In the genomic region with DNA sequence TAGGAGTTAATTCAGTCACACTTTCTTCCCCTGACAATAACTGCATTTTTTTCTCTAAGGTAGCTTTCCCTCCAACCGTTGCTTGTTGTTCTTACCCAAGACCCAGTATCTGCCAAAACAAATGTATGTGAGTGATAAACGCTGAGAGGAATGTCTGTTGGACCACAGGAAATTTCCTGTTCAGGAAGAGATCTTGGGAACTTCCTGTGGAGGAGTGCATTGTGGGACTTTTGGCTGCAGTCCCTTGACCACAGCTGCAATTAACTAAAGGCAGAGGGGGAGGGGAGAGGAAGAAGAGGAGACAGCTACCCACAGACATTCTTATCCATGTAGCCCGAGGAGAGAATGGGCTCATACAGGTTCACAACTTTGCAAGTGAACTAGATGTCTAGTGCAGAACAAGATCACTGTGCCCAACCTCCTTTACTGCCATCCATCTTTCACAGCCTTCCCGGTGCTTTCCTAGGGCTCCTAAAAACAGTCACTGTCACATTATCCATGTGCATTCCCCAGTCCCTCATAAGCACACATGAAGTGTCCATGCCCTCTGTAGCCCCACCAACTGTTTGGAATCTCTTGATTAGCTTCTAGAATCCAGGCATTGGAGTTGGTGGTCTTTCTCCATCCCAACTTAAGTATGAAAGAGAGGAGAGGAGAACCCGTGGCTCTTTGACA, we compare ENCODE assay signal across 1 cellular context.
TF ChIP-seq lines count a peak whose summit lies in the region.

No MANE protein-coding gene starts in this region.

TF ChIP-seq in WTC11, 78 proteins besides CTCF, POLR2A, EP300 and RAD21 (continued from another document):
- TF ChIP-seq, protein P1, sequence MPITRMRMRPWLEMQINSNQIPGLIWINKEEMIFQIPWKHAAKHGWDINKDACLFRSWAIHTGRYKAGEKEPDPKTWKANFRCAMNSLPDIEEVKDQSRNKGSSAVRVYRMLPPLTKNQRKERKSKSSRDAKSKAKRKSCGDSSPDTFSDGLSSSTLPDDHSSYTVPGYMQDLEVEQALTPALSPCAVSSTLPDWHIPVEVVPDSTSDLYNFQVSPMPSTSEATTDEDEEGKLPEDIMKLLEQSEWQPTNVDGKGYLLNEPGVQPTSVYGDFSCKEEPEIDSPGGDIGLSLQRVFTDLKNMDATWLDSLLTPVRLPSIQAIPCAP (CRISPR knock-in tag; IDR thresholded peaks at IDR 0.05): no peak
- no peak for TF ChIP-seq ZNF396 (CRISPR knock-in tag; IDR thresholded peaks at IDR 0.05; ENCODE audit: borderline replicate concordance)
- no peak for TF ChIP-seq ZBTB21 (CRISPR knock-in tag; IDR thresholded peaks at IDR 0.05; ENCODE audit: borderline replicate concordance)
- TF ChIP-seq, protein P2, sequence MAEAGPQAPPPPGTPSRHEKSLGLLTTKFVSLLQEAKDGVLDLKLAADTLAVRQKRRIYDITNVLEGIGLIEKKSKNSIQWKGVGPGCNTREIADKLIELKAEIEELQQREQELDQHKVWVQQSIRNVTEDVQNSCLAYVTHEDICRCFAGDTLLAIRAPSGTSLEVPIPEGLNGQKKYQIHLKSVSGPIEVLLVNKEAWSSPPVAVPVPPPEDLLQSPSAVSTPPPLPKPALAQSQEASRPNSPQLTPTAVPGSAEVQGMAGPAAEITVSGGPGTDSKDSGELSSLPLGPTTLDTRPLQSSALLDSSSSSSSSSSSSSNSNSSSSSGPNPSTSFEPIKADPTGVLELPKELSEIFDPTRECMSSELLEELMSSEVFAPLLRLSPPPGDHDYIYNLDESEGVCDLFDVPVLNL (CRISPR knock-in tag; IDR thresholded peaks at IDR 0.05; ENCODE audit: borderline replicate concordance, low read depth): no peak
- TF ChIP-seq, protein P3, sequence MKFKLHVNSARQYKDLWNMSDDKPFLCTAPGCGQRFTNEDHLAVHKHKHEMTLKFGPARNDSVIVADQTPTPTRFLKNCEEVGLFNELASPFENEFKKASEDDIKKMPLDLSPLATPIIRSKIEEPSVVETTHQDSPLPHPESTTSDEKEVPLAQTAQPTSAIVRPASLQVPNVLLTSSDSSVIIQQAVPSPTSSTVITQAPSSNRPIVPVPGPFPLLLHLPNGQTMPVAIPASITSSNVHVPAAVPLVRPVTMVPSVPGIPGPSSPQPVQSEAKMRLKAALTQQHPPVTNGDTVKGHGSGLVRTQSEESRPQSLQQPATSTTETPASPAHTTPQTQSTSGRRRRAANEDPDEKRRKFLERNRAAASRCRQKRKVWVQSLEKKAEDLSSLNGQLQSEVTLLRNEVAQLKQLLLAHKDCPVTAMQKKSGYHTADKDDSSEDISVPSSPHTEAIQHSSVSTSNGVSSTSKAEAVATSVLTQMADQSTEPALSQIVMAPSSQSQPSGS (CRISPR knock-in tag; IDR thresholded peaks at IDR 0.05; ENCODE audit: borderline replicate concordance, low read depth): no peak
- TF ChIP-seq, protein P4, sequence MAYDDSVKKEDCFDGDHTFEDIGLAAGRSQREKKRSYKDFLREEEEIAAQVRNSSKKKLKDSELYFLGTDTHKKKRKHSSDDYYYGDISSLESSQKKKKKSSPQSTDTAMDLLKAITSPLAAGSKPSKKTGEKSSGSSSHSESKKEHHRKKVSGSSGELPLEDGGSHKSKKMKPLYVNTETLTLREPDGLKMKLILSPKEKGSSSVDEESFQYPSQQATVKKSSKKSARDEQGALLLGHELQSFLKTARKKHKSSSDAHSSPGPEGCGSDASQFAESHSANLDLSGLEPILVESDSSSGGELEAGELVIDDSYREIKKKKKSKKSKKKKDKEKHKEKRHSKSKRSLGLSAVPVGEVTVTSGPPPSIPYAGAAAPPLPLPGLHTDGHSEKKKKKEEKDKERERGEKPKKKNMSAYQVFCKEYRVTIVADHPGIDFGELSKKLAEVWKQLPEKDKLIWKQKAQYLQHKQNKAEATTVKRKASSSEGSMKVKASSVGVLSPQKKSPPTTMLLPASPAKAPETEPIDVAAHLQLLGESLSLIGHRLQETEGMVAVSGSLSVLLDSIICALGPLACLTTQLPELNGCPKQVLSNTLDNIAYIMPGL (CRISPR knock-in tag; IDR thresholded peaks at IDR 0.05): no peak
- no peak for TF ChIP-seq JUN (CRISPR knock-in tag; IDR thresholded peaks at IDR 0.05)
- no peak for TF ChIP-seq RORB (CRISPR knock-in tag; IDR thresholded peaks at IDR 0.05)
